ENCODE assay signal across 22 cellular contexts in genomic region chr16:82924075-82924854, GRCh38.
A peak's percentile ranks its signal among the peaks of the same experiment; 100 is the strongest.
DNase-seq lines count a peak whose midpoint lies in the region; ATAC-seq and TF ChIP-seq lines count a peak whose summit lies in the region.
"Had no signal": no experiment of that assay in that cellular context is flagged by ENCODE, and none has a peak within 500 bp of the region (broad histone marks: within the 10 kb centered on the region; RNA-seq: fewer than 3 reads in every experiment).

No MANE protein-coding gene starts in this region.

- H3K36me3 Mint-ChIP-seq in stimulated activated effector memory CD8-positive, alpha-beta T cell treated with anti-CD3 and anti-CD28 coated beads, Interleukin-12 subunit alpha, Interleukin-12 subunit beta, amount 100 ng/mL, for 72 hours = no peaks in the 10 kb centered on the region
- H3K36me3 Mint-ChIP-seq: activated naive CD4-positive, alpha-beta T cell treated with anti-CD3 and anti-CD28 coated beads, Interleukin-2, amount 10 ng/mL, durations not matched to agents 7 days and 5 days had no signal

- TF ChIP-seq POLR2A in stomach (IDR thresholded peaks at IDR 0.05) (no peak), testis (IDR thresholded peaks at IDR 0.05) (no peak)

- H3K9me3 ChIP-seq in cardiac muscle cell (ENCODE audit: low read depth) (no peaks in the 10 kb centered on the region), right atrium auricular region (no peaks in the 10 kb centered on the region), stomach (peaks cover 0 to 19% (median 0%) of the 10 kb centered on the region in 4 donors), aorta (ENCODE audit: control insufficient read depth, low read length) (peaks cover 2% of the 10 kb centered on the region), testis (no peaks in the 10 kb centered on the region)
- H3K9me3 ChIP-seq: body of pancreas, tibial artery had no signal

- H3K4me3 ChIP-seq in cardiac muscle cell = no peak overlapping the region
- no peak overlapping the region for H3K4me3 ChIP-seq in right atrium auricular region
- no peak overlapping the region for H3K4me3 ChIP-seq in choroid plexus epithelial cell (ENCODE audit: low read depth, low read length)
- H3K4me3 ChIP-seq in stomach = no peak overlapping the region
- no peak overlapping the region for H3K4me3 ChIP-seq in aorta (ENCODE audit: low read length in 2 of 2)
- H3K4me3 ChIP-seq in testis = no peak overlapping the region
- H3K4me3 ChIP-seq: body of pancreas, tibial artery had no signal

- no peak overlapping the region for H3K27ac Mint-ChIP-seq in stimulated activated effector memory CD8-positive, alpha-beta T cell treated with anti-CD3 and anti-CD28 coated beads, Interleukin-12 subunit alpha, Interleukin-12 subunit beta, amount 100 ng/mL, for 72 hours
- H3K27ac Mint-ChIP-seq: activated naive CD4-positive, alpha-beta T cell treated with anti-CD3 and anti-CD28 coated beads, Interleukin-2, amount 10 ng/mL, durations not matched to agents 7 days and 5 days; naive B cell; progenitor cell of endocrine pancreas had no signal

- ATAC-seq in stimulated activated effector memory CD8-positive, alpha-beta T cell treated with anti-CD3 and anti-CD28 coated beads, Interleukin-12 subunit alpha, Interleukin-12 subunit beta, amount 100 ng/mL, for 72 hours = peak; percentile 52
- no peak for ATAC-seq in aorta (ENCODE audit: low FRiP score)
- ATAC-seq: body of pancreas had no signal

- no peaks in the 10 kb centered on the region for H3K27me3 ChIP-seq in cardiac muscle cell
- no peaks in the 10 kb centered on the region for H3K27me3 ChIP-seq in right atrium auricular region
- H3K27me3 ChIP-seq in stomach = no peaks in the 10 kb centered on the region
- no peaks in the 10 kb centered on the region for H3K27me3 ChIP-seq in aorta (ENCODE audit: control insufficient read depth in 1 of 2, insufficient read depth in 2 of 2, low read length in 1 of 2)
- no peaks in the 10 kb centered on the region for H3K27me3 ChIP-seq in testis
- H3K27me3 ChIP-seq: body of pancreas, tibial artery had no signal

- peaks cover 4% of the 10 kb centered on the region for H3K9me3 Mint-ChIP-seq in stimulated activated effector memory CD8-positive, alpha-beta T cell treated with anti-CD3 and anti-CD28 coated beads, Interleukin-12 subunit alpha, Interleukin-12 subunit beta, amount 100 ng/mL, for 72 hours

- peak overlapping the region; percentile 39 for H3K4me3 Mint-ChIP-seq in stimulated activated effector memory CD8-positive, alpha-beta T cell treated with anti-CD3 and anti-CD28 coated beads, Interleukin-12 subunit alpha, Interleukin-12 subunit beta, amount 100 ng/mL, for 72 hours
- H3K4me3 Mint-ChIP-seq: activated naive CD4-positive, alpha-beta T cell treated with anti-CD3 and anti-CD28 coated beads, Interleukin-2, amount 10 ng/mL, durations not matched to agents 7 days and 5 days; naive B cell had no signal

- 14 to 43% (median 33%) methylated on average over 10 of the region's 10 CpGs for WGBS in stomach, 5 donors
- 66% methylated on average over 10 of the region's 10 CpGs for WGBS in aorta, 2 donors
- 56 to 66% methylated on average over 10 of the region's 10 CpGs for WGBS in testis, 2 donors

- intact Hi-C loops in stomach (cut with DNase I; ENCODE audit: low total_unique reads) (no loop called here), aorta (cut with DNase I) (no loop called here), testis (cut with DNase I; ENCODE audit: low total_unique reads) (no loop called here)

- H3K27ac ChIP-seq in cardiac muscle cell = peak overlapping the region; percentile 41
- no peak overlapping the region for H3K27ac ChIP-seq in right atrium auricular region
- no peak overlapping the region for H3K27ac ChIP-seq in stomach
- H3K27ac ChIP-seq in aorta (ENCODE audit: low read depth in 1 of 2, low read length in 2 of 2) = no peak overlapping the region
- no peak overlapping the region for H3K27ac ChIP-seq in testis
- H3K27ac ChIP-seq: body of pancreas, tibial artery, VCaP had no signal

- H3K4me1 Mint-ChIP-seq in stimulated activated effector memory CD8-positive, alpha-beta T cell treated with anti-CD3 and anti-CD28 coated beads, Interleukin-12 subunit alpha, Interleukin-12 subunit beta, amount 100 ng/mL, for 72 hours = peaks cover 33% of the 10 kb centered on the region
- H3K4me1 Mint-ChIP-seq: naive B cell had no signal

- DNase-seq in cardiac muscle cell (ENCODE audit: low read depth in 1 of 2, low spot score in 1 of 2) (peak in 1 of 2 donors; percentile 40), right atrium auricular region (ENCODE audit: low spot score) (no peak), NCI-H526 (lab: John Stamatoyannopoulos, UW) (peak; percentile 16 to 25), choroid plexus epithelial cell (ENCODE audit: low read depth) (peak; percentile 13), stomach (no peak), aorta (no peak), testis (no peak)
- no peak for DNase-seq in stimulated activated effector memory CD8-positive, alpha-beta T cell treated with anti-CD3 and anti-CD28 coated beads, Interleukin-12 subunit alpha, Interleukin-12 subunit beta, amount 100 ng/mL, for 72 hours (ENCODE audit: low spot score in 2 of 2)
- DNase-seq: activated naive CD4-positive, alpha-beta T cell treated with anti-CD3 and anti-CD28 coated beads, Interleukin-2, amount 10 ng/mL, durations not matched to agents 7 days and 5 days; AML-193; body of pancreas; H7; head of caudate nucleus; KBM-7; mammary epithelial cell; naive B cell; NCI-H1105 treated with DMSO at 0.1 percent for 48 hours; NCI-H2171 treated with DMSO at 0.1 percent for 48 hours; SW 1271; tibial artery had no signal

- H3K36me3 ChIP-seq in cardiac muscle cell (no peaks in the 10 kb centered on the region), right atrium auricular region (no peaks in the 10 kb centered on the region), stomach (no peaks in the 10 kb centered on the region), aorta (ENCODE audit: control insufficient read depth in 1 of 2, insufficient read depth in 2 of 2, low read length in 1 of 2) (no peaks in the 10 kb centered on the region), testis (ENCODE audit: low read depth, missing control alignments) (no peaks in the 10 kb centered on the region)
- H3K36me3 ChIP-seq: tibial artery had no signal

- TF ChIP-seq CTCF in cardiac muscle cell (IDR thresholded peaks at IDR 0.05; ENCODE audit: low read depth, low read length) = no peak
- no peak for TF ChIP-seq CTCF in right atrium auricular region (IDR thresholded peaks at IDR 0.05)
- no peak for TF ChIP-seq CTCF in choroid plexus epithelial cell (conservative IDR thresholded peaks at IDR 0.05; ENCODE audit: low read depth, low read length)
- TF ChIP-seq CTCF in stomach (IDR thresholded peaks at IDR 0.05) = no peak
- TF ChIP-seq CTCF in testis (IDR thresholded peaks at IDR 0.05) = no peak

- peaks cover 12% of the 10 kb centered on the region for H3K4me1 ChIP-seq in cardiac muscle cell (ENCODE audit: low read depth)
- H3K4me1 ChIP-seq in right atrium auricular region = no peaks in the 10 kb centered on the region
- H3K4me1 ChIP-seq in stomach = no peaks in the 10 kb centered on the region
- no peaks in the 10 kb centered on the region for H3K4me1 ChIP-seq in aorta (ENCODE audit: control insufficient read depth in 1 of 2, insufficient read depth in 2 of 2, low read length in 2 of 2)
- H3K4me1 ChIP-seq in testis = no peaks in the 10 kb centered on the region
- H3K4me1 ChIP-seq: body of pancreas, tibial artery had no signal

- no peak for TF ChIP-seq EP300 in stomach (IDR thresholded peaks at IDR 0.05)

Comparison
In these comparisons a context has a peak if more than half of its experiments do, and no peak if none do; other contexts are left out.
1. DNase-seq: peak in NCI-H526 (2 of 2) and choroid plexus epithelial cell (single experiment); none in right atrium auricular region (single experiment), stimulated activated effector memory CD8-positive, alpha-beta T cell treated with anti-CD3 and anti-CD28 coated beads, Interleukin-12 subunit alpha, Interleukin-12 subunit beta, amount 100 ng/mL, for 72 hours (0 of 2), stomach (single experiment), aorta (0 of 2) and testis (single experiment).